In genomic region chr18:58996131-58996632, GRCh38 we compare ENCODE assay signal across 1 cellular context.
TF ChIP-seq lines count a peak whose summit lies in the region.

No MANE protein-coding gene starts in this region.

TF ChIP-seq in endothelial cell of umbilical vein, 7 proteins besides CTCF, POLR2A, EP300 and RAD21:
- TF ChIP-seq FOS (IDR thresholded peaks at IDR 0.05; ENCODE audit: borderline replicate concordance, insufficient read depth, low read length) (peak; percentile 15), POLR2AphosphoS5 (IDR thresholded peaks at IDR 0.05; ENCODE audit: insufficient read depth, low read depth, low read length) (peak; percentile 37), GATA2 (IDR thresholded peaks at IDR 0.05; ENCODE audit: insufficient read depth, insufficient read length, low read depth, low read length) (peak; percentile 59), MYC (IDR thresholded peaks at IDR 0.05; ENCODE audit: low read depth, low read length) (no peak), MAX (IDR thresholded peaks at IDR 0.05; ENCODE audit: insufficient read depth, insufficient read length) (no peak), JUN (IDR thresholded peaks at IDR 0.05; ENCODE audit: borderline replicate concordance, insufficient read depth, insufficient read length, low read depth) (peak; percentile 47), EZH2 (IDR thresholded peaks at IDR 0.05; ENCODE audit: borderline replicate concordance, low read depth, low read length, severe bottlenecking) (no peak)
